20 cellular contexts compared by ENCODE assay signal in genomic region chr15:29382862-29383261, GRCh38.
DNase-seq lines count a peak whose midpoint lies in the region; ATAC-seq and TF ChIP-seq lines count a peak whose summit lies in the region.
"Had no signal": no experiment of that assay in that cellular context is flagged by ENCODE, and none has a peak within 500 bp of the region (broad histone marks: within the 10 kb centered on the region; RNA-seq: fewer than 3 reads in every experiment).

No MANE protein-coding gene starts in this region.

- TF ChIP-seq POLR2A in tibial nerve (IDR thresholded peaks at IDR 0.05), result no peak

- no peak overlapping the region for H2AK5ac ChIP-seq in neuronal stem cell (ENCODE audit: low read depth, low read length)

- no peak overlapping the region for H2BK5ac ChIP-seq in neuronal stem cell (ENCODE audit: low read length)

- H3K27me3 Mint-ChIP-seq in mesothelial cell of epicardium (ENCODE audit: low read depth), result peaks cover 26% of the 10 kb centered on the region

- no peak for TF ChIP-seq EP300 in tibial nerve (IDR thresholded peaks at IDR 0.05)

- no peak overlapping the region for H3K4me3 ChIP-seq in HEK293 (ENCODE audit: low read depth, low read length)
- no peak overlapping the region for H3K4me3 ChIP-seq in neuronal stem cell (ENCODE audit: low read length in 2 of 2)
- no peak overlapping the region for H3K4me3 ChIP-seq in tibial nerve

- no peak overlapping the region for H3K9ac ChIP-seq in neuronal stem cell (ENCODE audit: low read depth, low read length, poor library complexity)

- no peak overlapping the region for H2AFZ ChIP-seq in neuronal stem cell (ENCODE audit: low read length)

- H3K36me3 Mint-ChIP-seq in mesothelial cell of epicardium, result no peaks in the 10 kb centered on the region
- H3K36me3 Mint-ChIP-seq: CD4-positive, alpha-beta memory T cell; IgD-negative memory B cell had no signal

- H2BK15ac ChIP-seq in neuronal stem cell (ENCODE audit: low read length), result no peak overlapping the region

- H3K27ac ChIP-seq in HEK293 (ENCODE audit: extremely low read depth, low read depth, low read length), result no peak overlapping the region
- no peak overlapping the region for H3K27ac ChIP-seq in neuronal stem cell (replicated peaks; ENCODE audit: low read length)
- no peak overlapping the region for H3K27ac ChIP-seq in tibial nerve
- H3K27ac ChIP-seq: HL-60 had no signal

- no peak overlapping the region for H3K23ac ChIP-seq in neuronal stem cell (ENCODE audit: low read depth, low read length, poor library complexity)

- H3K9me3 Mint-ChIP-seq in mesothelial cell of epicardium, result no peaks in the 10 kb centered on the region

- H3K27me3 ChIP-seq in neuronal stem cell (ENCODE audit: control insufficient read depth in 3 of 3, insufficient read depth in 3 of 3, low read depth in 1 of 3, low read length in 3 of 3), result no peaks in the 10 kb centered on the region
- H3K27me3 ChIP-seq in tibial nerve, result no peaks in the 10 kb centered on the region
- H3K27me3 ChIP-seq: BE2C had no signal

- no peak overlapping the region for H3K4ac ChIP-seq in neuronal stem cell (ENCODE audit: low read length)

- no peak overlapping the region for H2BK120ac ChIP-seq in neuronal stem cell (ENCODE audit: low read depth, low read length)

- WGBS in neuronal stem cell (ENCODE audit: extremely low coverage in 2 of 2, insufficient read length in 2 of 2, insufficient replicate concordance in 1 of 2), 2 donors, result no CpG with 5 or more reads among the region's 8 CpGs
- WGBS in tibial nerve, 2 donors, result 72 to 80% methylated on average over 8 of the region's 8 CpGs

- H3K9me3 ChIP-seq in HEK293 (ENCODE audit: control insufficient read depth, insufficient read depth, low read depth, low read length), result no peaks in the 10 kb centered on the region
- H3K9me3 ChIP-seq in neuronal stem cell (replicated peaks in 1 of 2; ENCODE audit: control insufficient read depth in 2 of 2, insufficient read depth in 1 of 2, low read depth in 1 of 2, low read length in 2 of 2), result no peaks in the 10 kb centered on the region
- peaks cover 0 to 3% (median 0%) of the 10 kb centered on the region in 4 donors for H3K9me3 ChIP-seq in tibial nerve
- H3K9me3 ChIP-seq: BE2C had no signal

- no peak overlapping the region for H3K4me2 ChIP-seq in neuronal stem cell (ENCODE audit: insufficient read depth, low read length, poor library complexity, severe bottlenecking)

- H3K4me1 ChIP-seq in HEK293 (ENCODE audit: control insufficient read depth, insufficient read depth, low read length) (no peaks in the 10 kb centered on the region), neuronal stem cell (ENCODE audit: control insufficient read depth in 2 of 2, insufficient read depth in 1 of 2, low read depth in 1 of 2, low read length in 2 of 2) (peaks cover 0 to 11% of the 10 kb centered on the region in 2 donors), tibial nerve (no peaks in the 10 kb centered on the region)
- H3K4me1 ChIP-seq: BE2C had no signal

- TF ChIP-seq CTCF in HEK293 (tag by site-specific recombination; IDR thresholded peaks at IDR 0.05) (no peak), tibial nerve (IDR thresholded peaks at IDR 0.05) (no peak), mesothelial cell of epicardium (IDR thresholded peaks at IDR 0.05; ENCODE audit: unreplicated experiment) (no peak)

- H2BK12ac ChIP-seq in neuronal stem cell (ENCODE audit: low read length), result no peak overlapping the region

- CTCF ChIA-PET in HEK293 (lab: Yijun Ruan, JAX), result no interaction called here

- no peak overlapping the region for H4K91ac ChIP-seq in neuronal stem cell (ENCODE audit: low read depth, low read length, poor library complexity)

- H3K4me1 Mint-ChIP-seq in mesothelial cell of epicardium, result no peaks in the 10 kb centered on the region
- H3K4me1 Mint-ChIP-seq: IgD-negative memory B cell, T-helper 17 cell had no signal

- DNase-seq in NCI-H1417 (lab: John Stamatoyannopoulos, UW) (peak in 2 of 3 experiments; percentile 25 to 42), NCI-H1417 treated with DMSO at 0.1 percent for 48 hours (lab: John Stamatoyannopoulos, UW) (no peak), NCI-H510A treated with DMSO at 0.1 percent for 48 hours (lab: John Stamatoyannopoulos, UW) (peak; percentile 24), neuronal stem cell (ENCODE audit: low spot score) (no peak), tibial nerve (ENCODE audit: low spot score in 2 of 2) (no peak), mesothelial cell of epicardium (ENCODE audit: low spot score in 2 of 2, unreplicated experiment in 2 of 2) (no peak)
- DNase-seq: BE2C; CD4-positive, alpha-beta memory T cell; DMS53; H7; Karpas-422; NCI-H1105; NCI-H1694 treated with DMSO at 0.1 percent for 48 hours; NCI-H2171 treated with DMSO at 0.1 percent for 48 hours; NCI-H524; T-helper 17 cell had no signal

- POLR2A ChIA-PET in HEK293 (lab: Yijun Ruan, JAX), result no interaction called here

- no peaks in the 10 kb centered on the region for H3K36me3 ChIP-seq in HEK293 (ENCODE audit: control insufficient read depth in 2 of 2, insufficient read depth in 1 of 2, low read length in 2 of 2)
- H3K36me3 ChIP-seq in neuronal stem cell (replicated peaks in 1 of 2; ENCODE audit: control insufficient read depth in 2 of 2, insufficient read depth in 2 of 2, low read length in 2 of 2), result no peaks in the 10 kb centered on the region
- no peaks in the 10 kb centered on the region for H3K36me3 ChIP-seq in tibial nerve
- H3K36me3 ChIP-seq: BE2C had no signal

- no peak overlapping the region for H3K14ac ChIP-seq in neuronal stem cell (ENCODE audit: low read length)

- no peak for ATAC-seq in GM19463 (IDR thresholded peaks at IDR 0.05; ENCODE audit: unreplicated experiment)
- ATAC-seq: T-helper 17 cell had no signal

- no peak overlapping the region for H3K4me3 Mint-ChIP-seq in mesothelial cell of epicardium
- H3K4me3 Mint-ChIP-seq: CD4-positive, alpha-beta memory T cell; IgD-negative memory B cell; T-helper 17 cell had no signal

- H3K79me1 ChIP-seq in neuronal stem cell (ENCODE audit: low read depth, low read length), result peaks cover 2% of the 10 kb centered on the region

- H3K18ac ChIP-seq in neuronal stem cell (ENCODE audit: low read length), result peak overlapping the region; percentile 11

- H4K8ac ChIP-seq in neuronal stem cell (ENCODE audit: low read depth, low read length), result no peak overlapping the region

- H3K27ac Mint-ChIP-seq in mesothelial cell of epicardium, result no peak overlapping the region
- H3K27ac Mint-ChIP-seq: CD4-positive, alpha-beta memory T cell; T-helper 17 cell had no signal

TF ChIP-seq in HEK293, 187 proteins besides CTCF, POLR2A, EP300 and RAD21:
- TF ChIP-seq ZIC2 (tag by site-specific recombination; IDR thresholded peaks at IDR 0.05) (peak; percentile 37), PRDM1 (tag by site-specific recombination; IDR thresholded peaks at IDR 0.05) (no peak), ZNF555 (tag by site-specific recombination; conservative IDR thresholded peaks at IDR 0.05) (no peak)
TF ChIP-seq in HEK293: peak in this region for 1.

Comparison
In these comparisons a context has a peak if more than half of its experiments do, and no peak if none do; other contexts are left out.
1. DNase-seq: peak in NCI-H1417 (2 of 3) and NCI-H510A treated with DMSO at 0.1 percent for 48 hours (single experiment); none in NCI-H1417 treated with DMSO at 0.1 percent for 48 hours (single experiment), neuronal stem cell (single experiment), tibial nerve (0 of 2) and mesothelial cell of epicardium (0 of 2).